In the genomic region with DNA sequence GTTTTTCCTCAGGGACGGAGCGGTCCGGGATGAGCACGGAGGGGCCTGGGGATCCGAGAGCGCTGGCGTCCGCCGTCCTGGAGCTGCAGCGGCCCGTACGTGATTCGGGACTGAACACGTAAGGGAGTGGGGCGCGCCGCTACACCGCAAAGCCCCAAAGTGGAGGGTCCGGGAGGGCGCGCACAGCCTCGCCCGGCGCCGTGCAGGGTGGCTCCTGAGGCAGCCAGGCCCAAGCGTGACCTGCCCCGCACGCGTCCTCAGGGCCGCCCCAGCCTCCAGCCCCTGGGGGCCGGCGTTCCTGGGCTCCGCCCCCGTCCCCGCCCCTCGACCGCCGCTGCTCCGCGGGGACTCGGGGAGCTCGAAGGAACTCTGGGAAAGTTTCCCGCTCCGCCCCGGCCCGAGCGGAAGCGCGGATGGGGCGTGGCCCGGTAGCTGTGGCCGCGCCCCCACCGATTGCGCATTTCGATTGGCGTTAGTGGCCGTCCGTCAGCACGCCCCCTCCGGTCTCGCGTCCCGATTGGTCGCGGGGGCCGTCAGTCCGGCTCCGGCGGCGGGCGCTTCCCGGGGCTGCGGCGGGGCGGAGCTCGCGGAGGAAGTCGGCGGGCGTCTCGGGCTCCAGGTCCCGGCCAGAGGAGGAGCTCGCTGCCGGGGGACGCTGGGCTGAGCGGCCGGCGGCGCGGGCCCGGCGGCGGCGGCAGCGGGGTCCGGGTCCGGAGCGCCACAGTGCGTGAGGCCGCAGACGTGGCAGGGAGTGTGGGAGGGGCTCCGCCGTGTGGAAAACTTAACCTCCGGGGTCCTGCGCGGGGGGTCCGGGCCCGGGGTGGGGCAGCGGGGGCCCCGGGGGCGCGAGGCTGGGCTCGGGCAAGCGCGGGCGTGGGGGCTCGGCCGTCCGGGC, we compare ENCODE assay signal across 8 cellular contexts. TPM values are rescaled to one million over a fixed set of nuclear protein-coding genes. Genes with fewer than 3 reads are reported as not detected.
DNase-seq lines count a peak whose midpoint lies in the region; ATAC-seq and TF ChIP-seq lines count a peak whose summit lies in the region.

A gene (minus strand): TSS at position 270 of the 895 bp plus-strand sequence. CDS start 539 bp downstream, outside the sequence.
A gene (plus strand): TSS at position 620 of the 895 bp plus-strand sequence. CDS start 103 bp downstream, at position 723.

- TF ChIP-seq CTCF in brain microvascular endothelial cell (IDR thresholded peaks at IDR 0.05; ENCODE audit: low read depth, low read length, missing control alignments): no peak

- ATAC-seq in GM18858 (IDR thresholded peaks at IDR 0.05; ENCODE audit: unreplicated experiment) (peak; percentile 81), HG03066 (IDR thresholded peaks at IDR 0.05; ENCODE audit: low read depth, unreplicated experiment) (peak; percentile 85)

- no peaks in the 10 kb centered on the region for H3K27me3 ChIP-seq in brain microvascular endothelial cell (replicated peaks)

- peak within 1 kb of the TSS; percentile 65 for H3K27ac ChIP-seq in brain microvascular endothelial cell

- H3K4me3 ChIP-seq in brain microvascular endothelial cell (ENCODE audit: low read depth, low read length) (peak within 1 kb of the TSS; percentile 89), iPS-11a (ENCODE audit: low read depth, low read length) (peak within 1 kb of the TSS; percentile 83), skeletal muscle cell (ENCODE audit: low read depth, low read length) (peak within 1 kb of the TSS; percentile 86)

- peaks cover 8% of the 10 kb centered on the region for H3K36me3 ChIP-seq in brain microvascular endothelial cell (replicated peaks)

- DNase-seq in A172 (ENCODE audit: low spot score): peak; percentile 95
- peak; percentile 38 for DNase-seq in NCI-H2107 treated with DMSO at 0.1 percent for 48 hours (lab: John Stamatoyannopoulos, UW; ENCODE audit: unreplicated experiment)
- peak; percentile 99 for DNase-seq in UCSD-AML1 (lab: John Stamatoyannopoulos, UW; ENCODE audit: unreplicated experiment)
- peak; percentile 97 for DNase-seq in brain microvascular endothelial cell
- peak; percentile 98 for DNase-seq in skeletal muscle cell (ENCODE audit: low read depth)

- in situ Hi-C loops in brain microvascular endothelial cell (cut with HindIII; ENCODE audit: low pct_ligation_motif_present, low sequenced_read_pairs): no loop called here

RNA-seq across cellular contexts. Expression of the first gene that starts in this region (rescaled TPM):
- total RNA-seq in A172 (2014; rRNA removed; shearing (Covaris generic)): 14.0 and 14.6 TPM in 2 replicates

RNA-seq across cellular contexts. Expression of the second gene that starts in this region (rescaled TPM):
- 79.0 and 90.1 TPM in 2 replicates for total RNA-seq in A172 (2014; rRNA removed; shearing (Covaris generic))

Comparison
In these comparisons a context has a peak if more than half of its experiments do, and no peak if none do; other contexts are left out.
1. Peak in every context shown above with its lines: DNase-seq, ATAC-seq, H3K4me3 ChIP-seq and H3K27ac ChIP-seq.
2. DNase-seq: peak in every context shown above with its lines; median percentile 99 in UCSD-AML1; 98 in skeletal muscle cell; 97 in brain microvascular endothelial cell; 95 in A172; 38 in NCI-H2107 treated with DMSO at 0.1 percent for 48 hours.